In genomic region chr3:66487475-66487874, GRCh38 we compare ENCODE assay signal across 15 cellular contexts. TPM values are rescaled to one million over a fixed set of nuclear protein-coding genes. Genes with fewer than 3 reads are reported as not detected.
DNase-seq lines count a peak whose midpoint lies in the region; ATAC-seq, FAIRE-seq and TF ChIP-seq lines count a peak whose summit lies in the region.
"Had no signal": no experiment of that assay in that cellular context is flagged by ENCODE, and none has a peak within 500 bp of the region (broad histone marks: within the 10 kb centered on the region; RNA-seq: fewer than 3 reads in every experiment).

No MANE protein-coding gene starts in this region.

- WGBS in H1 (ENCODE audit: extremely low coverage in 1 of 2, insufficient coverage in 1 of 2, insufficient read length in 1 of 2, insufficient replicate concordance in 2 of 2, low coverage in 1 of 2, low lambda C conversion rate in 2 of 2, missing lambda C conversion rate in 1 of 2), 2 experiments: 89% methylated on average over 5 of the region's 5 CpGs; no CpG with 5 or more reads in 1 of the 2 experiments
- no CpG with 5 or more reads among the region's 5 CpGs for WGBS in trophoblast cell (ENCODE audit: extremely low coverage, insufficient coverage, insufficient read length)
- WGBS in aorta, 2 donors: 39 to 42% methylated on average over 5 of the region's 5 CpGs

- H4K12ac ChIP-seq in trophoblast cell (ENCODE audit: low read depth, low read length): no peak overlapping the region

- H4K20me1 ChIP-seq in BLaER1 treated with 17β-estradiol and CSF1 and Interleukin-3, amounts not matched to agents 10 nM and 100 nM: peaks cover 0 to 11% (median 0%) of the 10 kb centered on the region in 11 experiments; a peak in 5 of 22 replicates
- no peaks in the 10 kb centered on the region for H4K20me1 ChIP-seq in KMS-11 (ENCODE audit: insufficient read depth)
- H4K20me1 ChIP-seq in H1 (replicated peaks in 1 of 2; ENCODE audit: control insufficient read depth in 1 of 2, insufficient read depth in 2 of 2, low read length in 2 of 2): peaks cover 9 to 25% of the 10 kb centered on the region in 2 experiments

- H3K79me1 ChIP-seq in H1 (ENCODE audit: low read depth, low read length) (peaks cover 18% of the 10 kb centered on the region), trophoblast cell (ENCODE audit: low read length) (no peaks in the 10 kb centered on the region)

- no peaks in the 10 kb centered on the region for H3K9me3 Mint-ChIP-seq in HFFc6

- H3K4me1 Mint-ChIP-seq in HFFc6 (ENCODE audit: low read depth): peaks cover 29% of the 10 kb centered on the region

- peak overlapping the region in 1 of 10 experiments; percentile 14; a peak in 1 of 20 replicates for H3K4me3 ChIP-seq in BLaER1 treated with 17β-estradiol and CSF1 and Interleukin-3, amounts not matched to agents 10 nM and 100 nM
- H3K4me3 ChIP-seq in KMS-11 (IDR thresholded peaks at IDR 0.05; ENCODE audit: insufficient read depth, low read depth, low read length): no peak overlapping the region
- H3K4me3 ChIP-seq in H1 (ENCODE audit: extremely low read depth in 1 of 4, insufficient read depth in 2 of 4, low read depth in 3 of 4, low read length in 4 of 4): no peak overlapping the region
- H3K4me3 ChIP-seq in trophoblast cell (ENCODE audit: low read depth, low read length): no peak overlapping the region
- no peak overlapping the region for H3K4me3 ChIP-seq in aorta (ENCODE audit: low read length in 2 of 2)
- H3K4me3 ChIP-seq: ovary, upper lobe of left lung had no signal

- POLR2A ChIA-PET in H1 (lab: Charles Lee; ENCODE audit: partially characterized antibody): interaction anchor here (1.6 kb wide), 1 partner anchor 13 kb away, joined by 6 read pairs; no protein-coding TSS in a partner anchor

- H3K14ac ChIP-seq in H1 (ENCODE audit: insufficient read length) (no peak overlapping the region), trophoblast cell (ENCODE audit: low read length) (no peak overlapping the region)

- TF ChIP-seq POLR2A in H1 (IDR thresholded peaks at IDR 0.05; ENCODE audit: control extremely low read depth in 1 of 2, low read depth in 2 of 2, low read length in 2 of 2) (no peak), erythroblast (IDR thresholded peaks at IDR 0.05; ENCODE audit: low read length) (no peak)

- peaks cover 100% of the 10 kb centered on the region for H3K79me2 ChIP-seq in KMS-11 (ENCODE audit: insufficient read depth, low read depth)
- peaks cover 59 to 100% of the 10 kb centered on the region in 2 experiments for H3K79me2 ChIP-seq in H1 (ENCODE audit: control insufficient read depth in 1 of 2, insufficient read depth in 2 of 2, low read length in 2 of 2)
- no peaks in the 10 kb centered on the region for H3K79me2 ChIP-seq in trophoblast cell (ENCODE audit: control insufficient read depth, insufficient read depth, low read length, poor library complexity)

- H2AK5ac ChIP-seq in H1 (ENCODE audit: low read depth, low read length) (no peak overlapping the region), trophoblast cell (ENCODE audit: low read length) (no peak overlapping the region)

- CTCF ChIA-PET in H1 (lab: Charles Lee; ENCODE audit: partially characterized antibody): interaction anchor here (1.1 kb wide), 1 partner anchor 12 kb away, joined by 3 read pairs; no protein-coding TSS in a partner anchor

- H3K27me3 Mint-ChIP-seq in HFFc6 (ENCODE audit: insufficient read depth): peaks cover 3% of the 10 kb centered on the region

- no peak for TF ChIP-seq RAD21 in H1 (IDR thresholded peaks at IDR 0.05 in 1 of 2, conservative IDR thresholded peaks at IDR 0.05 in 1 of 2; ENCODE audit: low read depth in 2 of 2, low read length in 2 of 2)

- intact Hi-C loops in aorta (cut with DNase I): loop anchor here in 1 of 2 donors (5.0 kb wide), 1 partner anchor 35 kb away; no protein-coding TSS in a partner anchor

- H2BK20ac ChIP-seq in H1 (ENCODE audit: low read length): no peak overlapping the region; the same call in 1 of the 2 replicates

- no peaks in the 10 kb centered on the region for H3K27me3 ChIP-seq in BLaER1 treated with 17β-estradiol and CSF1 and Interleukin-3, amounts not matched to agents 10 nM and 100 nM
- H3K27me3 ChIP-seq in KMS-11 (ENCODE audit: insufficient read depth, low read depth) (no peaks in the 10 kb centered on the region), H1 (replicated peaks in 1 of 4; ENCODE audit: control insufficient read depth in 3 of 4, extremely low read depth in 1 of 4, insufficient read depth in 3 of 4, low read length in 3 of 4) (no peaks in the 10 kb centered on the region), trophoblast cell (ENCODE audit: insufficient read depth, low read length) (no peaks in the 10 kb centered on the region), aorta (ENCODE audit: control insufficient read depth in 1 of 2, insufficient read depth in 2 of 2, low read length in 1 of 2) (no peaks in the 10 kb centered on the region)
- H3K27me3 ChIP-seq: ovary, upper lobe of left lung had no signal

- no peak overlapping the region for H2BK15ac ChIP-seq in H1 (ENCODE audit: low read length)

- H3K4me3 Mint-ChIP-seq in HFFc6: no peak overlapping the region

- H3K23ac ChIP-seq in H1 (ENCODE audit: insufficient read length) (no peak overlapping the region), trophoblast cell (ENCODE audit: low read length) (no peak overlapping the region)

- H3K23me2 ChIP-seq in H1 (ENCODE audit: low read depth, low read length): no peaks in the 10 kb centered on the region

- H2BK120ac ChIP-seq in H1 (replicated peaks; ENCODE audit: low read depth, low read length) (no peak overlapping the region), trophoblast cell (ENCODE audit: insufficient read depth, low read length, poor library complexity) (no peak overlapping the region)

- DNase-seq in H1 (ENCODE audit: low read depth in 1 of 2, low spot score in 2 of 2) (no peak), trophoblast cell (no peak), HPDE6-E6E7 (ENCODE audit: extremely low spot score) (no peak), aorta (no peak), erythroblast (lab: John Stamatoyannopoulos, UW) (no peak), HFFc6 (no peak)
- DNase-seq: activated CD4-positive, alpha-beta T cell treated with anti-CD3 and anti-CD28 coated beads, Interleukin-2, amount 50 U/mL, for 1 hour; Caco-2; NCI-H1105 treated with DMSO at 0.1 percent for 48 hours; ovary; upper lobe of left lung had no signal

- H3K27ac ChIP-seq in BLaER1 treated with 17β-estradiol and CSF1 and Interleukin-3, amounts not matched to agents 10 nM and 100 nM: peak overlapping the region in 9 of 11 experiments; percentile 66 to 87 (median 80); a peak in 18 of 22 replicates
- H3K27ac ChIP-seq in KMS-11 (no peak overlapping the region; the same call in 1 of the 2 replicates), H1 (ENCODE audit: low read depth, low read length) (no peak overlapping the region), trophoblast cell (ENCODE audit: low read depth, low read length) (no peak overlapping the region), aorta (ENCODE audit: low read depth in 1 of 2, low read length in 2 of 2) (peak overlapping the region in 1 of 2 donors; percentile 64)

- peak overlapping the region; percentile 9 to 97 (median 93); a peak in 21 of 22 replicates for H3K4me2 ChIP-seq in BLaER1 treated with 17β-estradiol and CSF1 and Interleukin-3, amounts not matched to agents 10 nM and 100 nM
- peak overlapping the region; percentile 99 for H3K4me2 ChIP-seq in KMS-11
- H3K4me2 ChIP-seq in H1 (ENCODE audit: insufficient read depth in 1 of 2, low read depth in 2 of 2, low read length in 2 of 2): peak overlapping the region in 1 of 2 experiments; percentile 25; a peak in 1 of 4 replicates
- H3K4me2 ChIP-seq in trophoblast cell (ENCODE audit: low read length): no peak overlapping the region

- no peak overlapping the region for H4K8ac ChIP-seq in H1 (ENCODE audit: extremely low read depth, insufficient read depth, low read length)
- H4K8ac ChIP-seq in trophoblast cell (ENCODE audit: low read depth, low read length): no peak overlapping the region

- H2BK5ac ChIP-seq in H1 (ENCODE audit: low read depth, low read length) (no peak overlapping the region), trophoblast cell (ENCODE audit: low read depth, low read length, poor library complexity) (no peak overlapping the region)

- H3K18ac ChIP-seq in H1 (ENCODE audit: extremely low read depth, low read length): no peak overlapping the region
- no peak overlapping the region for H3K18ac ChIP-seq in trophoblast cell (ENCODE audit: low read length)

- no peak for TF ChIP-seq CTCF in KMS-11 (conservative IDR thresholded peaks at IDR 0.05; ENCODE audit: low read depth, low read length)
- TF ChIP-seq CTCF in H1 (IDR thresholded peaks at IDR 0.05; ENCODE audit: control extremely low read depth in 1 of 3, insufficient read depth in 1 of 3, low read depth in 1 of 3, low read length in 3 of 3): no peak
- no peak for TF ChIP-seq CTCF in HFFc6 (IDR thresholded peaks at IDR 0.05)

- H3K4ac ChIP-seq in H1 (replicated peaks; ENCODE audit: insufficient read length, low read depth, low read length) (no peak overlapping the region), trophoblast cell (ENCODE audit: low read depth, low read length) (no peak overlapping the region)

- H3K27ac Mint-ChIP-seq in HFFc6: no peak overlapping the region

- no peaks in the 10 kb centered on the region for H3K36me3 Mint-ChIP-seq in HFFc6 (ENCODE audit: low read depth)

- H2BK12ac ChIP-seq in H1 (ENCODE audit: low read depth, low read length): no peak overlapping the region
- H2BK12ac ChIP-seq in trophoblast cell (ENCODE audit: low read length): no peak overlapping the region

- H4K91ac ChIP-seq in H1 (replicated peaks; ENCODE audit: insufficient read length, low read length) (no peak overlapping the region), trophoblast cell (ENCODE audit: low read depth, low read length) (no peak overlapping the region)

- peak overlapping the region in 9 of 11 experiments; percentile 31 to 79 (median 74); a peak in 16 of 22 replicates for H3K9ac ChIP-seq in BLaER1 treated with 17β-estradiol and CSF1 and Interleukin-3, amounts not matched to agents 10 nM and 100 nM
- no peak overlapping the region for H3K9ac ChIP-seq in KMS-11
- no peak overlapping the region for H3K9ac ChIP-seq in H1 (replicated peaks in 1 of 4; ENCODE audit: extremely low read depth in 1 of 4, low read depth in 3 of 4, low read length in 3 of 4)
- no peak overlapping the region for H3K9ac ChIP-seq in trophoblast cell (ENCODE audit: low read length)

- H4K5ac ChIP-seq in H1 (ENCODE audit: insufficient read length, low read depth, low read length): no peak overlapping the region

- peaks cover 78 to 100% (median 100%) of the 10 kb centered on the region in 10 experiments for H3K4me1 ChIP-seq in BLaER1 treated with 17β-estradiol and CSF1 and Interleukin-3, amounts not matched to agents 10 nM and 100 nM
- H3K4me1 ChIP-seq in KMS-11 (ENCODE audit: low read depth, poor library complexity, severe bottlenecking): peaks cover 97% of the 10 kb centered on the region
- peaks cover 2 to 48% (median 41%) of the 10 kb centered on the region in 4 experiments for H3K4me1 ChIP-seq in H1 (replicated peaks in 1 of 4; ENCODE audit: control insufficient read depth in 3 of 4, insufficient read depth in 4 of 4, low read length in 3 of 4)
- no peaks in the 10 kb centered on the region for H3K4me1 ChIP-seq in trophoblast cell (ENCODE audit: control insufficient read depth in 1 of 2, insufficient read depth in 2 of 2, low read length in 2 of 2)
- peaks cover 11 to 12% of the 10 kb centered on the region in 2 donors for H3K4me1 ChIP-seq in aorta (ENCODE audit: control insufficient read depth in 1 of 2, insufficient read depth in 2 of 2, low read length in 2 of 2)

- no peak for TF ChIP-seq EP300 in H1 (IDR thresholded peaks at IDR 0.05; ENCODE audit: borderline replicate concordance in 1 of 2, low read depth in 2 of 2, low read length in 2 of 2)

- FAIRE-seq in H1 (lab: Jason Lieb, UNC): peak; percentile 19
- FAIRE-seq: keratinocyte had no signal

- no peak overlapping the region for H3K56ac ChIP-seq in H1 (replicated peaks; ENCODE audit: insufficient read length, low read depth, low read length)

- no peaks in the 10 kb centered on the region for H3K9me3 ChIP-seq in BLaER1 treated with 17β-estradiol and CSF1 and Interleukin-3, amounts not matched to agents 10 nM and 100 nM (replicated peaks in 1 of 11)
- no peaks in the 10 kb centered on the region for H3K9me3 ChIP-seq in H1 (ENCODE audit: insufficient read depth in 2 of 2, low read depth in 1 of 2, low read length in 1 of 2)
- H3K9me3 ChIP-seq in trophoblast cell (ENCODE audit: insufficient read depth, low read depth, low read length): no peaks in the 10 kb centered on the region
- no peaks in the 10 kb centered on the region for H3K9me3 ChIP-seq in aorta (ENCODE audit: control insufficient read depth, low read length)
- H3K9me3 ChIP-seq: Caco-2, ovary, upper lobe of left lung had no signal

- ATAC-seq in aorta (ENCODE audit: low FRiP score): no peak
- ATAC-seq: activated naive CD4-positive, alpha-beta T cell treated with anti-CD3 and anti-CD28 coated beads, Interleukin-2, amount 50 U/mL, for 72 hours had no signal

- H2AFZ ChIP-seq in KMS-11 (ENCODE audit: low read depth): no peak overlapping the region
- H2AFZ ChIP-seq in H1 (ENCODE audit: low read length): no peak overlapping the region
- peak overlapping the region; percentile 63 for H2AFZ ChIP-seq in trophoblast cell (ENCODE audit: insufficient read depth, low read length, poor library complexity)

- H3K36me3 ChIP-seq in BLaER1 treated with 17β-estradiol and CSF1 and Interleukin-3, amounts not matched to agents 10 nM and 100 nM: no peaks in the 10 kb centered on the region
- H3K36me3 ChIP-seq in KMS-11 (ENCODE audit: insufficient read depth) (no peaks in the 10 kb centered on the region), H1 (ENCODE audit: control insufficient read depth in 2 of 4, insufficient read depth in 4 of 4, low read length in 3 of 4) (no peaks in the 10 kb centered on the region), trophoblast cell (ENCODE audit: control insufficient read depth in 1 of 2, insufficient read depth in 2 of 2, low read length in 2 of 2) (no peaks in the 10 kb centered on the region), aorta (ENCODE audit: control insufficient read depth in 1 of 2, insufficient read depth in 2 of 2, low read length in 1 of 2) (no peaks in the 10 kb centered on the region)
- H3K36me3 ChIP-seq: ovary, upper lobe of left lung had no signal

RNA-seq across cellular contexts. Expression of gene LRIG1, which starts 13.3 kb away (rescaled TPM):
- 78.1 and 86.8 TPM in 2 replicates for total RNA-seq in H1 (2021; fragmentation: NEBNext Ultra II Directional; extraction: Animal tissue kit (Norgen Biotek cat#: 25700))
- polyA plus RNA-seq in H1 (2011; rRNA removed): 88.7 and 94.1 TPM in 2 replicates
- 87.8 TPM for polyA plus RNA-seq in H1 (2011; cell fraction: cytosol; rRNA removed)
- polyA plus RNA-seq in H1 (2011; cell fraction: nucleus; rRNA removed): 241 TPM
- 76.9 to 126 TPM (median 101 TPM) in 4 replicates for polyA plus RNA-seq in H1 (2012, experiment 1 of 2)
- 35.9 TPM for polyA plus RNA-seq in H1 (2012, experiment 2 of 2)
- 95.4 TPM for polyA plus RNA-seq in H1 (2013, experiment 1 of 2)
- 95.1 TPM for polyA plus RNA-seq in H1 (2013, experiment 2 of 2)
- 291 and 398 TPM in 2 replicates for polyA minus RNA-seq in H1 (2011; rRNA and poly(A)+ RNA removed)
- 82.9 TPM for polyA minus RNA-seq in H1 (2011; cell fraction: cytosol; rRNA and poly(A)+ RNA removed)
- polyA minus RNA-seq in H1 (2011; cell fraction: nucleus; rRNA and poly(A)+ RNA removed): 139 TPM
- polyA plus RNA-seq in trophoblast cell (2013): 0.33 and 0.42 TPM in 2 replicates
- 100 to 1,000 TPM in 1 of 2 donors, 10 to 100 TPM in 1; 75.7 to 115 TPM for total RNA-seq in aorta
- polyA plus RNA-seq in aorta: 10 to 100 TPM; 15.0 to 62.1 TPM
- total RNA-seq in HFFc6 (2021; fragmentation: NEBNext Ultra II Directional; extraction: Animal tissue kit (Norgen Biotek cat#: 25700)): 1 to 10 TPM; 1.7 to 2.7 (median 2.2) TPM

Comparison
In these comparisons a context has a peak if more than half of its experiments do, and no peak if none do; other contexts are left out.
1. H3K27ac ChIP-seq: peak in BLaER1 treated with 17β-estradiol and CSF1 and Interleukin-3, amounts not matched to agents 10 nM and 100 nM (9 of 11); none in KMS-11 (single experiment), H1 (single experiment) and trophoblast cell (single experiment).
2. H3K9ac ChIP-seq: peak in BLaER1 treated with 17β-estradiol and CSF1 and Interleukin-3, amounts not matched to agents 10 nM and 100 nM (9 of 11); none in KMS-11 (single experiment), H1 (0 of 4) and trophoblast cell (single experiment).
3. RNA of gene LRIG1, which starts 13.3 kb away (total RNA-seq): 75.7 to 115 TPM in aorta and 78.1 to 86.8 TPM in H1; 1.7 to 2.7 TPM in HFFc6; every median in the first group is over 10 times any median in the second.